ENCODE assay signal across 1 cellular context in genomic region chr1:32438777-32439176, GRCh38.
TF ChIP-seq lines count a peak whose summit lies in the region.

No MANE protein-coding gene starts in this region.

TF ChIP-seq in K562, 482 proteins besides CTCF, POLR2A, EP300 and RAD21:
- peak; percentile 52 for TF ChIP-seq ZNF121 (CRISPR knock-in tag; conservative IDR thresholded peaks at IDR 0.05)
